1 cellular context compared by ENCODE assay signal in the genomic region with DNA sequence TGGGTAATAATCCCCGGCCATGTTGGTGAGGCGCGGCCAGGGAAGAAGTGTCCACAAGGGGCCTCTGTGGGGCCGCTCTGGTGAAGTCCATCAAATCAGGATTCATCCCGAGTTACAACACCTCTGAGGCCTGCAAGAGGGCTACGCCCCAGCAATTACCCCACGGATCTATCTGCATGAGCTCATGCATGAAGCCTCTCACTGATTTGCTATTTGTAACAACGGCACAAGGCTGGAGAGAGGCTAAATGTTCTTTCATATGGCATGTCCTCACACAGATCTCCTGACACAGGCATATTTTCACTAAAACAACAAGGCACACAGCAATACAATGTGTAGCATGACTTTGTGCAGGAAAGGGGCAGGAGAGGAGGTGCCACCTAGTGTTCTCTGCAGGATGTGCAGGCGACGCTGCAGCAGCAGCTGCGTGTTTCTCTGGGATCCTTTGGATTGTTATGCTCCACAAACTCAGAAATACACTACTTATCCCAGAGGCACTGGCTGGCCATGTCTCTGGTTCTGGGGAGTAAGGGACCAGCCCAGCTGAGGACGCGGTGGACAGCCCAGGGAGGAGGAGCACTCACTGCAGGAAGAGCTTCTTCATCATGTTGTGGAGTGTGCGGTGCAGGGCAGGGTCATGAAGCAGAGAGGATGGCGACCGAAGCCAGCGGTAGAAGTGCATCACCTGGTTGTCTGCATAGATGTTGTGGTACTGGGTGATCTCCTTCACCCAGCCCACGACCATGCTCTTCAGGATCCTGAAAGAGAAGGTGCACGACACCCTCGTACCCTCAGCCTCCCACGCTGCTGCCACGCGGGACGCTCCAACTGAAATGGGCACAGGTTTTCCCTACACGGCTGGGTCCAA.
TF ChIP-seq lines count a peak whose summit lies in the region.

No MANE protein-coding gene starts in this region.

TF ChIP-seq in endothelial cell of umbilical vein, 7 proteins besides CTCF, POLR2A, EP300 and RAD21:
- TF ChIP-seq GATA2 (IDR thresholded peaks at IDR 0.05; ENCODE audit: insufficient read depth, insufficient read length, low read depth, low read length) (no peak), MYC (IDR thresholded peaks at IDR 0.05; ENCODE audit: low read depth, low read length) (no peak), POLR2AphosphoS5 (IDR thresholded peaks at IDR 0.05; ENCODE audit: insufficient read depth, low read depth, low read length) (no peak), JUN (IDR thresholded peaks at IDR 0.05; ENCODE audit: borderline replicate concordance, insufficient read depth, insufficient read length, low read depth) (no peak), FOS (IDR thresholded peaks at IDR 0.05; ENCODE audit: borderline replicate concordance, insufficient read depth, low read length) (no peak), EZH2 (IDR thresholded peaks at IDR 0.05; ENCODE audit: borderline replicate concordance, low read depth, low read length, severe bottlenecking) (no peak)
- TF ChIP-seq, protein P1, sequence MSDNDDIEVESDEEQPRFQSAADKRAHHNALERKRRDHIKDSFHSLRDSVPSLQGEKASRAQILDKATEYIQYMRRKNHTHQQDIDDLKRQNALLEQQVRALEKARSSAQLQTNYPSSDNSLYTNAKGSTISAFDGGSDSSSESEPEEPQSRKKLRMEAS (IDR thresholded peaks at IDR 0.05; ENCODE audit: insufficient read depth, insufficient read length) = no peak
TF ChIP-seq in endothelial cell of umbilical vein: peak in this region for 0.
